ENCODE assay signal across 1 cellular context in the genomic region with DNA sequence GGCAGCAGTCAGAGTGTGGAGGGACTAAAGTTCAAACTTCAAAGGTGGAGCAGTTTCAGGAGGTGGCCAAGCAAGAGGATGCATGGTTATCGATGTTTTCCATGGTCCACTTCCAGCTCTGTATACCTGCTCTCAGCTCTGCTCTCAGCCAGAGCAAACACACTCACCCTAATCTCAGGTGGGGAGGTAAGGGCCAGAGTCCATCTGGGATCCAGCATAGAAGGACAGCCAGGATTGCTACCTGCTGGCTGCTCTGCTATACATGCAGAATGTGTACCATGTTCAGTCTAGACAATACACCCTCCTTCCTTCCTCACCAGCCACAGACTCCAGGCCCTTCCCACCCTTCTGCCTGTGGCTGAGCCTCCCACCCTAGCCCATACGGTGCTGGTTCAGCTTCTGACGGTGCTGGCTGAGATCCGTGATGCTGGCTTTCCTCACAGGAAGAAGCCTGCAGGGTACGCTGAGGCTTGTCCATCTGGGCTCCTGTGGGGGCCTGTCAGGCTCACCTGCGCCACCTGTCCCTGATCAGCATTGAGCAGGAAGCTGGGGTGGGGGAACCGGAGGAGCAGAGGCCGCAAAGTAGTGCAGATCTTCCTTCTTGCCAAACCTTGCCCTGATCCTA.
TF ChIP-seq lines count a peak whose summit lies in the region.

No MANE protein-coding gene starts in this region.

TF ChIP-seq in H1, 55 proteins besides CTCF, POLR2A, EP300 and RAD21:
- TF ChIP-seq RFX5 (IDR thresholded peaks at IDR 0.05; ENCODE audit: borderline replicate concordance, low read depth, low read length) (no peak), RBBP5 (IDR thresholded peaks at IDR 0.05; ENCODE audit: borderline replicate concordance, low read depth, low read length) (no peak), NANOG (IDR thresholded peaks at IDR 0.05; ENCODE audit: insufficient read depth, low read depth, low read length, poor library complexity, severe bottlenecking) (no peak), TEAD4 (IDR thresholded peaks at IDR 0.05; ENCODE audit: low read depth, low read length) (no peak), GTF2F1 (IDR thresholded peaks at IDR 0.05; ENCODE audit: borderline replicate concordance, low read depth, low read length) (no peak), SIRT6 (IDR thresholded peaks at IDR 0.05; ENCODE audit: low read length) (no peak), POU5F1 (IDR thresholded peaks at IDR 0.05; ENCODE audit: low read depth, low read length) (no peak), POLR2AphosphoS5 (IDR thresholded peaks at IDR 0.05; ENCODE audit: low read depth, low read length) (no peak), CBX5 (IDR thresholded peaks at IDR 0.05; ENCODE audit: low read depth, low read length) (no peak), SP2 (IDR thresholded peaks at IDR 0.05; ENCODE audit: low read length) (no peak)
- TF ChIP-seq, protein P1, sequence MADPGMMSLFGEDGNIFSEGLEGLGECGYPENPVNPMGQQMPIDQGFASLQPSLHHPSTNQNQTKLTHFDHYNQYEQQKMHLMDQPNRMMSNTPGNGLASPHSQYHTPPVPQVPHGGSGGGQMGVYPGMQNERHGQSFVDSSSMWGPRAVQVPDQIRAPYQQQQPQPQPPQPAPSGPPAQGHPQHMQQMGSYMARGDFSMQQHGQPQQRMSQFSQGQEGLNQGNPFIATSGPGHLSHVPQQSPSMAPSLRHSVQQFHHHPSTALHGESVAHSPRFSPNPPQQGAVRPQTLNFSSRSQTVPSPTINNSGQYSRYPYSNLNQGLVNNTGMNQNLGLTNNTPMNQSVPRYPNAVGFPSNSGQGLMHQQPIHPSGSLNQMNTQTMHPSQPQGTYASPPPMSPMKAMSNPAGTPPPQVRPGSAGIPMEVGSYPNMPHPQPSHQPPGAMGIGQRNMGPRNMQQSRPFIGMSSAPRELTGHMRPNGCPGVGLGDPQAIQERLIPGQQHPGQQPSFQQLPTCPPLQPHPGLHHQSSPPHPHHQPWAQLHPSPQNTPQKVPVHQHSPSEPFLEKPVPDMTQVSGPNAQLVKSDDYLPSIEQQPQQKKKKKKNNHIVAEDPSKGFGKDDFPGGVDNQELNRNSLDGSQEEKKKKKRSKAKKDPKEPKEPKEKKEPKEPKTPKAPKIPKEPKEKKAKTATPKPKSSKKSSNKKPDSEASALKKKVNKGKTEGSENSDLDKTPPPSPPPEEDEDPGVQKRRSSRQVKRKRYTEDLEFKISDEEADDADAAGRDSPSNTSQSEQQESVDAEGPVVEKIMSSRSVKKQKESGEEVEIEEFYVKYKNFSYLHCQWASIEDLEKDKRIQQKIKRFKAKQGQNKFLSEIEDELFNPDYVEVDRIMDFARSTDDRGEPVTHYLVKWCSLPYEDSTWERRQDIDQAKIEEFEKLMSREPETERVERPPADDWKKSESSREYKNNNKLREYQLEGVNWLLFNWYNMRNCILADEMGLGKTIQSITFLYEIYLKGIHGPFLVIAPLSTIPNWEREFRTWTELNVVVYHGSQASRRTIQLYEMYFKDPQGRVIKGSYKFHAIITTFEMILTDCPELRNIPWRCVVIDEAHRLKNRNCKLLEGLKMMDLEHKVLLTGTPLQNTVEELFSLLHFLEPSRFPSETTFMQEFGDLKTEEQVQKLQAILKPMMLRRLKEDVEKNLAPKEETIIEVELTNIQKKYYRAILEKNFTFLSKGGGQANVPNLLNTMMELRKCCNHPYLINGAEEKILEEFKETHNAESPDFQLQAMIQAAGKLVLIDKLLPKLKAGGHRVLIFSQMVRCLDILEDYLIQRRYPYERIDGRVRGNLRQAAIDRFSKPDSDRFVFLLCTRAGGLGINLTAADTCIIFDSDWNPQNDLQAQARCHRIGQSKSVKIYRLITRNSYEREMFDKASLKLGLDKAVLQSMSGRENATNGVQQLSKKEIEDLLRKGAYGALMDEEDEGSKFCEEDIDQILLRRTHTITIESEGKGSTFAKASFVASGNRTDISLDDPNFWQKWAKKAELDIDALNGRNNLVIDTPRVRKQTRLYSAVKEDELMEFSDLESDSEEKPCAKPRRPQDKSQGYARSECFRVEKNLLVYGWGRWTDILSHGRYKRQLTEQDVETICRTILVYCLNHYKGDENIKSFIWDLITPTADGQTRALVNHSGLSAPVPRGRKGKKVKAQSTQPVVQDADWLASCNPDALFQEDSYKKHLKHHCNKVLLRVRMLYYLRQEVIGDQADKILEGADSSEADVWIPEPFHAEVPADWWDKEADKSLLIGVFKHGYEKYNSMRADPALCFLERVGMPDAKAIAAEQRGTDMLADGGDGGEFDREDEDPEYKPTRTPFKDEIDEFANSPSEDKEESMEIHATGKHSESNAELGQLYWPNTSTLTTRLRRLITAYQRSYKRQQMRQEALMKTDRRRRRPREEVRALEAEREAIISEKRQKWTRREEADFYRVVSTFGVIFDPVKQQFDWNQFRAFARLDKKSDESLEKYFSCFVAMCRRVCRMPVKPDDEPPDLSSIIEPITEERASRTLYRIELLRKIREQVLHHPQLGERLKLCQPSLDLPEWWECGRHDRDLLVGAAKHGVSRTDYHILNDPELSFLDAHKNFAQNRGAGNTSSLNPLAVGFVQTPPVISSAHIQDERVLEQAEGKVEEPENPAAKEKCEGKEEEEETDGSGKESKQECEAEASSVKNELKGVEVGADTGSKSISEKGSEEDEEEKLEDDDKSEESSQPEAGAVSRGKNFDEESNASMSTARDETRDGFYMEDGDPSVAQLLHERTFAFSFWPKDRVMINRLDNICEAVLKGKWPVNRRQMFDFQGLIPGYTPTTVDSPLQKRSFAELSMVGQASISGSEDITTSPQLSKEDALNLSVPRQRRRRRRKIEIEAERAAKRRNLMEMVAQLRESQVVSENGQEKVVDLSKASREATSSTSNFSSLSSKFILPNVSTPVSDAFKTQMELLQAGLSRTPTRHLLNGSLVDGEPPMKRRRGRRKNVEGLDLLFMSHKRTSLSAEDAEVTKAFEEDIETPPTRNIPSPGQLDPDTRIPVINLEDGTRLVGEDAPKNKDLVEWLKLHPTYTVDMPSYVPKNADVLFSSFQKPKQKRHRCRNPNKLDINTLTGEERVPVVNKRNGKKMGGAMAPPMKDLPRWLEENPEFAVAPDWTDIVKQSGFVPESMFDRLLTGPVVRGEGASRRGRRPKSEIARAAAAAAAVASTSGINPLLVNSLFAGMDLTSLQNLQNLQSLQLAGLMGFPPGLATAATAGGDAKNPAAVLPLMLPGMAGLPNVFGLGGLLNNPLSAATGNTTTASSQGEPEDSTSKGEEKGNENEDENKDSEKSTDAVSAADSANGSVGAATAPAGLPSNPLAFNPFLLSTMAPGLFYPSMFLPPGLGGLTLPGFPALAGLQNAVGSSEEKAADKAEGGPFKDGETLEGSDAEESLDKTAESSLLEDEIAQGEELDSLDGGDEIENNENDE (IDR thresholded peaks at IDR 0.05; ENCODE audit: insufficient replicate concordance, low read length) = no peak
TF ChIP-seq in H1: peak in this region for 0.
